16 cellular contexts compared by ENCODE assay signal in the genomic region with DNA sequence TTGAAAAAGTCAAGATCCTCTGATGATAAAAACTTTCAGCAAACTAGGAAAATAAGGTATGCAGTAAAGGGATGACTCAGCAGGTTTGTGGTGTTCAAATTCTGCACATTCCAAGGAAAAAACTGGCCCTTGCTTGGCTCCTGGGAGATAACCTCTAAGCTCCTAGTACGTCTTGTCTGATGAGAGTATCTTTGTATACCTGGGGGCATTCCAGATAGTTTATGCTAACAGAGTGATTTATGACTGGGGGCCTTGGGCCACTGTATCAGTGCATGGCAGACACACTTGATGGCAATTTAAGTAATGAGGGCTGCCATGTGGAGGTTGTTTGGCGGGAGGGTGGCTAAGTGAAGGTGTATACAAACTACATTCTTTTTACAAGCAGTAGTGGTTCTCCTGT. TPM values are rescaled to one million over a fixed set of nuclear protein-coding genes. Genes with fewer than 3 reads are reported as not detected.
DNase-seq lines count a peak whose midpoint lies in the region; ATAC-seq lines count a peak whose summit lies in the region.
"Had no signal": no experiment of that assay in that cellular context is flagged by ENCODE, and none has a peak within 500 bp of the region (broad histone marks: within the 10 kb centered on the region; RNA-seq: fewer than 3 reads in every experiment).

No MANE protein-coding gene starts in this region.

- DNase-seq in GM04503 (ENCODE audit: low read depth) = peak; percentile 27
- DNase-seq in RPMI7951 (ENCODE audit: low read depth) = peak; percentile 54
- DNase-seq in fibroblast of gingiva (ENCODE audit: low read depth) = peak; percentile 28
- peak; percentile 66 to 92 for DNase-seq in trophoblast cell
- no peak for DNase-seq in activated T-helper 2 cell treated with anti-CD3 and anti-CD28 coated beads, Interferon-gamma antibody, Interleukin-2, Interleukin-4, amounts not matched to agents 10 μg/mL and 5 μg/mL and 100 μg/mL, durations not matched to agents 14 hours and 24 hours and 36 hours (ENCODE audit: low spot score)
- DNase-seq in germinal center (ENCODE audit: low spot score) = no peak
- DNase-seq: NCI-H1092, NCI-H510A treated with DMSO at 0.1 percent for 48 hours, testis had no signal

- H2BK12ac ChIP-seq in trophoblast cell (ENCODE audit: low read length) = no peak overlapping the region

- no peak overlapping the region for H4K8ac ChIP-seq in trophoblast cell (ENCODE audit: low read depth, low read length)

- ATAC-seq in HG02970 (IDR thresholded peaks at IDR 0.05; ENCODE audit: low FRiP score, unreplicated experiment) (no peak), HG03095 (IDR thresholded peaks at IDR 0.05; ENCODE audit: unreplicated experiment) (no peak)
- ATAC-seq: left lobe of liver, Right ventricle myocardium inferior had no signal

- no CpG with 5 or more reads among the region's 2 CpGs for WGBS in trophoblast cell (ENCODE audit: extremely low coverage, insufficient coverage, insufficient read length)

- no peak overlapping the region for H3K4me3 Mint-ChIP-seq in activated T-helper 2 cell treated with anti-CD3 and anti-CD28 coated beads, Interferon-gamma antibody, Interleukin-2, Interleukin-4, amounts not matched to agents 10 μg/mL and 5 μg/mL and 100 μg/mL, durations not matched to agents 14 hours and 24 hours and 36 hours (ENCODE audit: low read depth)
- H3K4me3 Mint-ChIP-seq: activated naive CD4-positive, alpha-beta T cell treated with anti-CD3 and anti-CD28 coated beads, Interleukin-2, amount 50 U/mL, for 24 hours; nephron had no signal

- no peak overlapping the region for H2BK120ac ChIP-seq in trophoblast cell (ENCODE audit: insufficient read depth, low read length, poor library complexity)

- intact Hi-C loops in activated T-helper 2 cell treated with anti-CD3 and anti-CD28 coated beads, Interferon-gamma antibody, Interleukin-2, Interleukin-4, amounts not matched to agents 10 μg/mL and 5 μg/mL and 100 μg/mL, durations not matched to agents 14 hours and 24 hours and 36 hours (cut with micrococcal nuclease) = no loop called here

- peaks cover 8 to 10% of the 10 kb centered on the region in 2 experiments for H3K4me1 ChIP-seq in trophoblast cell (ENCODE audit: control insufficient read depth in 1 of 2, insufficient read depth in 2 of 2, low read length in 2 of 2)
- H3K4me1 ChIP-seq: testis had no signal

- H3K4me1 Mint-ChIP-seq in activated T-helper 2 cell treated with anti-CD3 and anti-CD28 coated beads, Interferon-gamma antibody, Interleukin-2, Interleukin-4, amounts not matched to agents 10 μg/mL and 5 μg/mL and 100 μg/mL, durations not matched to agents 14 hours and 24 hours and 36 hours (ENCODE audit: low read depth) = peaks cover 4% of the 10 kb centered on the region
- H3K4me1 Mint-ChIP-seq: activated naive CD4-positive, alpha-beta T cell treated with anti-CD3 and anti-CD28 coated beads, Interleukin-2, amount 50 U/mL, for 24 hours; nephron had no signal

- H3K14ac ChIP-seq in trophoblast cell (ENCODE audit: low read length) = no peak overlapping the region

- H3K79me1 ChIP-seq in trophoblast cell (ENCODE audit: low read length) = peaks cover 14% of the 10 kb centered on the region

- no peaks in the 10 kb centered on the region for H3K27me3 Mint-ChIP-seq in activated T-helper 2 cell treated with anti-CD3 and anti-CD28 coated beads, Interferon-gamma antibody, Interleukin-2, Interleukin-4, amounts not matched to agents 10 μg/mL and 5 μg/mL and 100 μg/mL, durations not matched to agents 14 hours and 24 hours and 36 hours (ENCODE audit: low read depth)
- H3K27me3 Mint-ChIP-seq: activated naive CD4-positive, alpha-beta T cell treated with anti-CD3 and anti-CD28 coated beads, Interleukin-2, amount 50 U/mL, for 24 hours had no signal

- H3K9me3 Mint-ChIP-seq in activated T-helper 2 cell treated with anti-CD3 and anti-CD28 coated beads, Interferon-gamma antibody, Interleukin-2, Interleukin-4, amounts not matched to agents 10 μg/mL and 5 μg/mL and 100 μg/mL, durations not matched to agents 14 hours and 24 hours and 36 hours = no peaks in the 10 kb centered on the region
- H3K9me3 Mint-ChIP-seq: activated naive CD4-positive, alpha-beta T cell treated with anti-CD3 and anti-CD28 coated beads, Interleukin-2, amount 50 U/mL, for 24 hours; nephron had no signal

- H3K79me2 ChIP-seq in trophoblast cell (ENCODE audit: control insufficient read depth, insufficient read depth, low read length, poor library complexity) = peaks cover 3% of the 10 kb centered on the region

- H3K36me3 Mint-ChIP-seq in activated T-helper 2 cell treated with anti-CD3 and anti-CD28 coated beads, Interferon-gamma antibody, Interleukin-2, Interleukin-4, amounts not matched to agents 10 μg/mL and 5 μg/mL and 100 μg/mL, durations not matched to agents 14 hours and 24 hours and 36 hours (ENCODE audit: low read depth) = no peaks in the 10 kb centered on the region

- no peak overlapping the region for H2AFZ ChIP-seq in trophoblast cell (ENCODE audit: insufficient read depth, low read length, poor library complexity)

- H3K4me2 ChIP-seq in trophoblast cell (ENCODE audit: low read length) = no peak overlapping the region

- peak overlapping the region; percentile 99 for H2BK5ac ChIP-seq in trophoblast cell (ENCODE audit: low read depth, low read length, poor library complexity)

- H3K4ac ChIP-seq in trophoblast cell (ENCODE audit: low read depth, low read length) = no peak overlapping the region

- H3K27me3 ChIP-seq in trophoblast cell (ENCODE audit: insufficient read depth, low read length) = no peaks in the 10 kb centered on the region
- H3K27me3 ChIP-seq: testis had no signal

- H3K27ac Mint-ChIP-seq in activated T-helper 2 cell treated with anti-CD3 and anti-CD28 coated beads, Interferon-gamma antibody, Interleukin-2, Interleukin-4, amounts not matched to agents 10 μg/mL and 5 μg/mL and 100 μg/mL, durations not matched to agents 14 hours and 24 hours and 36 hours = no peak overlapping the region
- H3K27ac Mint-ChIP-seq: activated naive CD4-positive, alpha-beta T cell treated with anti-CD3 and anti-CD28 coated beads, Interleukin-2, amount 50 U/mL, for 24 hours; nephron had no signal

- H4K91ac ChIP-seq in trophoblast cell (ENCODE audit: low read depth, low read length) = peak overlapping the region; percentile 97

- no peak overlapping the region for H3K9ac ChIP-seq in trophoblast cell (ENCODE audit: low read length)

- no peak overlapping the region for H3K18ac ChIP-seq in trophoblast cell (ENCODE audit: low read length)

- H2AK5ac ChIP-seq in trophoblast cell (ENCODE audit: low read length) = no peak overlapping the region

- H3K4me3 ChIP-seq in trophoblast cell (ENCODE audit: low read depth, low read length) = no peak overlapping the region
- H3K4me3 ChIP-seq: coronary artery, testis had no signal

- H3K9me3 ChIP-seq in trophoblast cell (ENCODE audit: insufficient read depth, low read depth, low read length) = no peaks in the 10 kb centered on the region
- H3K9me3 ChIP-seq: testis had no signal

- peak overlapping the region; percentile 92 for H3K27ac ChIP-seq in trophoblast cell (ENCODE audit: low read depth, low read length)
- H3K27ac ChIP-seq: coronary artery, testis had no signal

- no peak overlapping the region for H4K12ac ChIP-seq in trophoblast cell (ENCODE audit: low read depth, low read length)

- no peaks in the 10 kb centered on the region for H3K36me3 ChIP-seq in trophoblast cell (ENCODE audit: control insufficient read depth in 1 of 2, insufficient read depth in 2 of 2, low read length in 2 of 2)

- H3K23ac ChIP-seq in trophoblast cell (ENCODE audit: low read length) = no peak overlapping the region

RNA-seq across cellular contexts. Expression of gene NSG1, which starts 56.9 kb away (rescaled TPM):
- not detected in 2 replicates for total RNA-seq in RPMI7951 (2014; rRNA removed; shearing (Covaris generic))
- polyA plus RNA-seq in trophoblast cell (2013) = 54.6 and 54.7 TPM in 2 replicates
- not detected in 2 replicates for total RNA-seq in activated T-helper 2 cell treated with anti-CD3 and anti-CD28 coated beads, Interferon-gamma antibody, Interleukin-2, Interleukin-4, amounts not matched to agents 10 μg/mL and 5 μg/mL and 100 μg/mL, durations not matched to agents 14 hours and 24 hours and 36 hours

Comparison
In these comparisons a context has a peak if more than half of its experiments do, and no peak if none do; other contexts are left out.
1. DNase-seq: peak in GM04503 (single experiment), RPMI7951 (single experiment), fibroblast of gingiva (single experiment) and trophoblast cell (2 of 2); none in activated T-helper 2 cell treated with anti-CD3 and anti-CD28 coated beads, Interferon-gamma antibody, Interleukin-2, Interleukin-4, amounts not matched to agents 10 μg/mL and 5 μg/mL and 100 μg/mL, durations not matched to agents 14 hours and 24 hours and 36 hours (single experiment) and germinal center (single experiment).